Comparison of ENCODE assay signal across 8 cellular contexts in genomic region chr13:41004875-41005693, GRCh38. TPM values are rescaled to one million over a fixed set of nuclear protein-coding genes. Genes with fewer than 3 reads are reported as not detected.
A peak's percentile ranks its signal among the peaks of the same experiment; 100 is the strongest.
DNase-seq lines count a peak whose midpoint lies in the region; ATAC-seq, FAIRE-seq and TF ChIP-seq lines count a peak whose summit lies in the region.

No MANE protein-coding gene starts in this region.

- H3K27ac ChIP-seq in Karpas-422 (ENCODE audit: low read length) (peak overlapping the region; percentile 89), astrocyte (ENCODE audit: low read depth, low read length) (no peak overlapping the region), thymus (ENCODE audit: low read depth) (peak overlapping the region; percentile 90), aorta (ENCODE audit: low read depth in 1 of 2, low read length in 2 of 2) (no peak overlapping the region)

- H3K4me3 Mint-ChIP-seq in astrocyte (ENCODE audit: unreplicated experiment), result peak overlapping the region; percentile 24

- DNase-seq in GM12864 (ENCODE audit: low read depth) (peak; percentile 79), Karpas-422 (peak; percentile 70), astrocyte (ENCODE audit: low read depth) (no peak), NCI-H524 (lab: John Stamatoyannopoulos, UW) (no peak), aorta (no peak)
- no peak for DNase-seq in activated CD8-positive, alpha-beta memory T cell treated with anti-CD3 and anti-CD28 coated beads for 24 hours

- H3K9ac ChIP-seq in Karpas-422 (ENCODE audit: low read length) (peak overlapping the region; percentile 27), astrocyte (ENCODE audit: low read length) (no peak overlapping the region)

- ATAC-seq in GM21737 (IDR thresholded peaks at IDR 0.05; ENCODE audit: unreplicated experiment) (peak; percentile 60), aorta (ENCODE audit: low FRiP score) (no peak)

- intact Hi-C loops in aorta (cut with DNase I), result no loop called here

- H3K9me3 Mint-ChIP-seq in astrocyte (ENCODE audit: unreplicated experiment), result no peaks in the 10 kb centered on the region

- TF ChIP-seq CTCF in GM12864 (IDR thresholded peaks at IDR 0.05; ENCODE audit: low read depth, low read length, missing control alignments), result no peak
- no peak for TF ChIP-seq CTCF in astrocyte (IDR thresholded peaks at IDR 0.05; ENCODE audit: insufficient read depth, low read depth, low read length)

- FAIRE-seq in astrocyte (lab: Jason Lieb, UNC), result peak; percentile 65

- H2AFZ ChIP-seq in Karpas-422 (ENCODE audit: low read length) (no peak overlapping the region), astrocyte (ENCODE audit: low read depth, low read length) (no peak overlapping the region)

- no peaks in the 10 kb centered on the region for H3K36me3 Mint-ChIP-seq in astrocyte (ENCODE audit: low read depth, unreplicated experiment)

- H3K4me1 ChIP-seq in Karpas-422 (ENCODE audit: low read length) (peaks cover 71% of the 10 kb centered on the region), astrocyte (ENCODE audit: insufficient read depth, low read length) (no peaks in the 10 kb centered on the region), thymus (ENCODE audit: control insufficient read depth, insufficient read depth, low read length) (peaks cover 25% of the 10 kb centered on the region), aorta (ENCODE audit: control insufficient read depth in 1 of 2, insufficient read depth in 2 of 2, low read length in 2 of 2) (peaks cover 0 to 2% of the 10 kb centered on the region in 2 donors)

- H3K79me2 ChIP-seq in Karpas-422 (ENCODE audit: low read length), result peaks cover 99% of the 10 kb centered on the region
- H3K79me2 ChIP-seq in astrocyte (ENCODE audit: insufficient read depth, low read length), result peaks cover 51% of the 10 kb centered on the region

- H3K36me3 ChIP-seq in Karpas-422 (ENCODE audit: insufficient read depth, low read length), result peaks cover 26% of the 10 kb centered on the region; the same call in 1 of the 2 replicates
- H3K36me3 ChIP-seq in astrocyte (ENCODE audit: insufficient read depth, low read length), result no peaks in the 10 kb centered on the region
- H3K36me3 ChIP-seq in thymus (ENCODE audit: control insufficient read depth, insufficient read depth), result no peaks in the 10 kb centered on the region
- H3K36me3 ChIP-seq in aorta (ENCODE audit: control insufficient read depth in 1 of 2, insufficient read depth in 2 of 2, low read length in 1 of 2), result no peaks in the 10 kb centered on the region

- whole genome bisulfite sequencing in thymus, result 4% methylated on average over 4 of the region's 4 CpGs
- 65 to 68% methylated on average over 4 of the region's 4 CpGs for WGBS in aorta, 2 donors

- H3K9me2 ChIP-seq in Karpas-422 (replicated peaks; ENCODE audit: insufficient read depth, low read length), result no peaks in the 10 kb centered on the region

- no peaks in the 10 kb centered on the region for H3K27me3 ChIP-seq in Karpas-422 (ENCODE audit: low read length)
- H3K27me3 ChIP-seq in astrocyte (ENCODE audit: insufficient read depth, low read length), result no peaks in the 10 kb centered on the region
- H3K27me3 ChIP-seq in thymus (ENCODE audit: control insufficient read depth, insufficient read depth), result no peaks in the 10 kb centered on the region
- H3K27me3 ChIP-seq in aorta (ENCODE audit: control insufficient read depth in 1 of 2, insufficient read depth in 2 of 2, low read length in 1 of 2), result no peaks in the 10 kb centered on the region

- H3K27me3 Mint-ChIP-seq in astrocyte (ENCODE audit: low read depth, unreplicated experiment), result no peaks in the 10 kb centered on the region

- peak overlapping the region; percentile 67 for H3K4me2 ChIP-seq in Karpas-422 (ENCODE audit: low read depth, low read length, poor library complexity, severe bottlenecking)
- H3K4me2 ChIP-seq in astrocyte (ENCODE audit: low read length), result peak overlapping the region; percentile 30

- H3K9me3 ChIP-seq in Karpas-422 (ENCODE audit: low read length), result no peaks in the 10 kb centered on the region
- no peaks in the 10 kb centered on the region for H3K9me3 ChIP-seq in astrocyte (ENCODE audit: insufficient read depth, low read depth, low read length)
- no peaks in the 10 kb centered on the region for H3K9me3 ChIP-seq in thymus (ENCODE audit: control insufficient read depth)
- no peaks in the 10 kb centered on the region for H3K9me3 ChIP-seq in aorta (ENCODE audit: control insufficient read depth, low read length)

- H4K20me1 ChIP-seq in Karpas-422 (ENCODE audit: insufficient read depth, low read depth, low read length) (0 out of 2 replicates have a peak, but pooled peaks cover 3% of the 10 kb centered on the region), astrocyte (ENCODE audit: insufficient read depth, low read length) (peaks cover 30% of the 10 kb centered on the region)

- no peak overlapping the region; the same call in 1 of the 2 replicates for H3K4me3 ChIP-seq in GM12864 (ENCODE audit: low read depth, low read length)
- H3K4me3 ChIP-seq in Karpas-422 (ENCODE audit: low read length), result peak overlapping the region; percentile 48
- H3K4me3 ChIP-seq in astrocyte (ENCODE audit: insufficient read depth, low read depth, low read length), result no peak overlapping the region
- peak overlapping the region; percentile 50 for H3K4me3 ChIP-seq in thymus (ENCODE audit: low read length)
- H3K4me3 ChIP-seq in aorta (ENCODE audit: low read length in 2 of 2), result no peak overlapping the region

- H3K27ac Mint-ChIP-seq in astrocyte (ENCODE audit: unreplicated experiment), result peak overlapping the region; percentile 9

- peaks cover 34% of the 10 kb centered on the region for H3K4me1 Mint-ChIP-seq in astrocyte (ENCODE audit: low read depth, unreplicated experiment)

RNA-seq across cellular contexts. Expression of gene ELF1, which starts 14.0 kb away (rescaled TPM):
- 66.1 and 84.0 TPM in 2 replicates for total RNA-seq in Karpas-422 (2014; rRNA removed; shearing (Covaris generic); ENCODE audit: low replicate concordance)
- total RNA-seq in astrocyte, result 69.1 and 75.1 TPM in 2 replicates
- polyA plus RNA-seq in thymus, result 64.2 TPM
- total RNA-seq in aorta, result 10 to 100 TPM; 71.6 to 77.0 TPM
- polyA plus RNA-seq in aorta, result 10 to 100 TPM; 23.0 to 23.7 TPM

RNA-seq across cellular contexts. Expression of gene WBP4, which starts 56.2 kb away (rescaled TPM):
- total RNA-seq in Karpas-422 (2014; rRNA removed; shearing (Covaris generic); ENCODE audit: low replicate concordance), result 4.5 and 6.0 TPM in 2 replicates
- total RNA-seq in astrocyte (10.4 and 10.6 TPM in 2 replicates), aorta (10 to 100 TPM; 11.2 to 14.3 TPM)
- polyA plus RNA-seq in thymus (16.6 TPM), aorta (10 to 100 TPM in 1 of 2 donors, 1 to 10 TPM in 1; 9.9 to 17.9 TPM)

Comparison
In these comparisons a context has a peak if more than half of its experiments do, and no peak if none do; other contexts are left out.
1. DNase-seq: peak in GM12864 (single experiment) and Karpas-422 (single experiment); none in astrocyte (single experiment), NCI-H524 (0 of 2), aorta (0 of 2) and activated CD8-positive, alpha-beta memory T cell treated with anti-CD3 and anti-CD28 coated beads for 24 hours (single experiment).
2. H3K4me3 ChIP-seq: peak in Karpas-422 (single experiment) and thymus (single experiment); none in GM12864 (single experiment), astrocyte (single experiment) and aorta (0 of 2).
3. H3K27ac ChIP-seq: peak in Karpas-422 (single experiment) and thymus (single experiment); none in astrocyte (single experiment) and aorta (0 of 2).